Comparison of ENCODE assay signal across 1 cellular context in the genomic region with DNA sequence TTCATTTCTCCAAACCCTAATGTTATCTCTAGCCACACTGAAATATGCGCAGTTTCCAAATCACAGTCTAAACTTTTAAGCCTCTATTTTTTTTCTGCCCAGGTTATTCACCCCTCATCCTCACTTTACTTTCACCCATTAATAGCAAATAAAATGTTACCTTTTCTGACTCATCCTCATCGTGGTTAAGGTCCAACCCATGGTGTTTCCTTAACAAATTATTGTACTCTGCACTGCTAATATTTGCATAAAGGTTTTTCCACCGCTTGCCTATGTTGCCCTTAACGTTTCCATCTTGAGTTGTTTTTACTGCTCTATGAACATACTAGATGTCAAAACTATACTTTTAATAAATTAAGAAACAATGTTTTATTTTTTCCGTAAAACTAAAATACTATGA.
TF ChIP-seq lines count a peak whose summit lies in the region.

No MANE protein-coding gene starts in this region.

TF ChIP-seq in HepG2, 621 proteins besides CTCF, POLR2A, EP300 and RAD21 (continues in another document):
- TF ChIP-seq, protein P1, sequence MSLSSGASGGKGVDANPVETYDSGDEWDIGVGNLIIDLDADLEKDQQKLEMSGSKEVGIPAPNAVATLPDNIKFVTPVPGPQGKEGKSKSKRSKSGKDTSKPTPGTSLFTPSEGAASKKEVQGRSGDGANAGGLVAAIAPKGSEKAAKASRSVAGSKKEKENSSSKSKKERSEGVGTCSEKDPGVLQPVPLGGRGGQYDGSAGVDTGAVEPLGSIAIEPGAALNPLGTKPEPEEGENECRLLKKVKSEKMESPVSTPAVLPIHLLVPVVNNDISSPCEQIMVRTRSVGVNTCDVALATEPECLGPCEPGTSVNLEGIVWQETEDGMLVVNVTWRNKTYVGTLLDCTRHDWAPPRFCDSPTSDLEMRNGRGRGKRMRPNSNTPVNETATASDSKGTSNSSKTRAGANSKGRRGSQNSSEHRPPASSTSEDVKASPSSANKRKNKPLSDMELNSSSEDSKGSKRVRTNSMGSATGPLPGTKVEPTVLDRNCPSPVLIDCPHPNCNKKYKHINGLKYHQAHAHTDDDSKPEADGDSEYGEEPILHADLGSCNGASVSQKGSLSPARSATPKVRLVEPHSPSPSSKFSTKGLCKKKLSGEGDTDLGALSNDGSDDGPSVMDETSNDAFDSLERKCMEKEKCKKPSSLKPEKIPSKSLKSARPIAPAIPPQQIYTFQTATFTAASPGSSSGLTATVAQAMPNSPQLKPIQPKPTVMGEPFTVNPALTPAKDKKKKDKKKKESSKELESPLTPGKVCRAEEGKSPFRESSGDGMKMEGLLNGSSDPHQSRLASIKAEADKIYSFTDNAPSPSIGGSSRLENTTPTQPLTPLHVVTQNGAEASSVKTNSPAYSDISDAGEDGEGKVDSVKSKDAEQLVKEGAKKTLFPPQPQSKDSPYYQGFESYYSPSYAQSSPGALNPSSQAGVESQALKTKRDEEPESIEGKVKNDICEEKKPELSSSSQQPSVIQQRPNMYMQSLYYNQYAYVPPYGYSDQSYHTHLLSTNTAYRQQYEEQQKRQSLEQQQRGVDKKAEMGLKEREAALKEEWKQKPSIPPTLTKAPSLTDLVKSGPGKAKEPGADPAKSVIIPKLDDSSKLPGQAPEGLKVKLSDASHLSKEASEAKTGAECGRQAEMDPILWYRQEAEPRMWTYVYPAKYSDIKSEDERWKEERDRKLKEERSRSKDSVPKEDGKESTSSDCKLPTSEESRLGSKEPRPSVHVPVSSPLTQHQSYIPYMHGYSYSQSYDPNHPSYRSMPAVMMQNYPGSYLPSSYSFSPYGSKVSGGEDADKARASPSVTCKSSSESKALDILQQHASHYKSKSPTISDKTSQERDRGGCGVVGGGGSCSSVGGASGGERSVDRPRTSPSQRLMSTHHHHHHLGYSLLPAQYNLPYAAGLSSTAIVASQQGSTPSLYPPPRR (CRISPR knock-in tag; IDR thresholded peaks at IDR 0.05; ENCODE audit: borderline replicate concordance): peak; percentile 57; the same call in 1 of the 2 replicates
- 0 out of 2 replicates have a peak, but pooled peaks have one; percentile 44 for TF ChIP-seq ZNF816 (CRISPR knock-in tag; IDR thresholded peaks at IDR 0.05; ENCODE audit: borderline replicate concordance)
- TF ChIP-seq CCAR2 (optimal IDR thresholded peaks at IDR 0.05; ENCODE audit: low read depth, low read length): no peak
- TF ChIP-seq FOXK1 (CRISPR knock-in tag; IDR thresholded peaks at IDR 0.05; ENCODE audit: borderline replicate concordance, low read depth): peak; percentile 34; the same call in 1 of the 2 replicates
- TF ChIP-seq ONECUT2 (CRISPR knock-in tag; IDR thresholded peaks at IDR 0.05): peak; percentile 46; the same call in 1 of the 2 replicates
- TF ChIP-seq SCMH1 (CRISPR knock-in tag; IDR thresholded peaks at IDR 0.05; ENCODE audit: borderline replicate concordance): no peak
- TF ChIP-seq NR2F2 (IDR thresholded peaks at IDR 0.05; ENCODE audit: borderline replicate concordance, low read depth): peak; percentile 20; the same call in 1 of the 2 replicates
- TF ChIP-seq KDM3A (CRISPR knock-in tag; IDR thresholded peaks at IDR 0.05; ENCODE audit: low read depth): 0 out of 2 replicates have a peak, but pooled peaks have one; percentile 34
- TF ChIP-seq, protein P2, sequence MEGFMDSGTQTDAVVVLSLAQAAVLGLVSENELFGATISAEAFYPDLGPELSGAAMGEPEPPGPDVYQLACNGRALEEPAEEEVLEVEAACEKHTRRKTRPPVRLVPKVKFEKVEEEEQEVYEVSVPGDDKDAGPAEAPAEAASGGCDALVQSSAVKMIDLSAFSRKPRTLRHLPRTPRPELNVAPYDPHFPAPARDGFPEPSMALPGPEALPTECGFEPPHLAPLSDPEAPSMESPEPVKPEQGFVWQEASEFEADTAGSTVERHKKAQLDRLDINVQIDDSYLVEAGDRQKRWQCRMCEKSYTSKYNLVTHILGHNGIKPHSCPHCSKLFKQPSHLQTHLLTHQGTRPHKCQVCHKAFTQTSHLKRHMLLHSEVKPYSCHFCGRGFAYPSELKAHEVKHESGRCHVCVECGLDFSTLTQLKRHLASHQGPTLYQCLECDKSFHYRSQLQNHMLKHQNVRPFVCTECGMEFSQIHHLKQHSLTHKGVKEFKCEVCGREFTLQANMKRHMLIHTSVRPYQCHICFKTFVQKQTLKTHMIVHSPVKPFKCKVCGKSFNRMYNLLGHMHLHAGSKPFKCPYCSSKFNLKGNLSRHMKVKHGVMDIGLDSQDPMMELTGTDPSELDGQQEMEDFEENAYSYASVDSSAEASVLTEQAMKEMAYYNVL (CRISPR knock-in tag; IDR thresholded peaks at IDR 0.05; ENCODE audit: borderline replicate concordance): 0 out of 2 replicates have a peak, but pooled peaks have one; percentile 48
- peak; percentile 67; the same call in 1 of the 2 replicates for TF ChIP-seq SMAD3 (CRISPR knock-in tag; IDR thresholded peaks at IDR 0.05)
- TF ChIP-seq ZKSCAN8 (CRISPR knock-in tag; IDR thresholded peaks at IDR 0.05; ENCODE audit: borderline replicate concordance): peak; percentile 52; the same call in 1 of the 2 replicates
- peak; percentile 50; the same call in 1 of the 2 replicates for TF ChIP-seq SALL1 (CRISPR knock-in tag; IDR thresholded peaks at IDR 0.05)
- TF ChIP-seq CREB1 (IDR thresholded peaks at IDR 0.05): 0 out of 2 replicates have a peak, but pooled peaks have one; percentile 1
- peak; percentile 51; the same call in 1 of the 2 replicates for TF ChIP-seq CREB1 (CRISPR knock-in tag; IDR thresholded peaks at IDR 0.05)
- TF ChIP-seq, protein P3, sequence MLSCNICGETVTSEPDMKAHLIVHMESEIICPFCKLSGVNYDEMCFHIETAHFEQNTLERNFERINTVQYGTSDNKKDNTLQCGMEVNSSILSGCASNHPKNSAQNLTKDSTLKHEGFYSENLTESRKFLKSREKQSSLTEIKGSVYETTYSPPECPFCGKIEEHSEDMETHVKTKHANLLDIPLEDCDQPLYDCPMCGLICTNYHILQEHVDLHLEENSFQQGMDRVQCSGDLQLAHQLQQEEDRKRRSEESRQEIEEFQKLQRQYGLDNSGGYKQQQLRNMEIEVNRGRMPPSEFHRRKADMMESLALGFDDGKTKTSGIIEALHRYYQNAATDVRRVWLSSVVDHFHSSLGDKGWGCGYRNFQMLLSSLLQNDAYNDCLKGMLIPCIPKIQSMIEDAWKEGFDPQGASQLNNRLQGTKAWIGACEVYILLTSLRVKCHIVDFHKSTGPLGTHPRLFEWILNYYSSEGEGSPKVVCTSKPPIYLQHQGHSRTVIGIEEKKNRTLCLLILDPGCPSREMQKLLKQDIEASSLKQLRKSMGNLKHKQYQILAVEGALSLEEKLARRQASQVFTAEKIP (CRISPR knock-in tag; IDR thresholded peaks at IDR 0.05; ENCODE audit: borderline replicate concordance): no peak
- TF ChIP-seq SMARCE1 (IDR thresholded peaks at IDR 0.05; ENCODE audit: borderline replicate concordance): peak; percentile 87; the same call in 1 of the 2 replicates
- TF ChIP-seq TARDBP (CRISPR knock-in tag; IDR thresholded peaks at IDR 0.05): peak; percentile 29; the same call in 1 of the 2 replicates
- TF ChIP-seq GTF2F1 (IDR thresholded peaks at IDR 0.05; ENCODE audit: low read length): no peak
- TF ChIP-seq ZNF792 (CRISPR knock-in tag; IDR thresholded peaks at IDR 0.05): peak; percentile 25; the same call in 1 of the 2 replicates
- TF ChIP-seq SIX4 (CRISPR knock-in tag; IDR thresholded peaks at IDR 0.05): peak; percentile 36; the same call in 1 of the 2 replicates
- TF ChIP-seq ZNF205 (CRISPR knock-in tag; IDR thresholded peaks at IDR 0.05): 0 out of 2 replicates have a peak, but pooled peaks have one; percentile 45
- peak; percentile 55 for TF ChIP-seq CEBPG (CRISPR knock-in tag; IDR thresholded peaks at IDR 0.05)
- peak; percentile 83 for TF ChIP-seq FOXA1 (IDR thresholded peaks at IDR 0.05)
- peak; percentile 79 for TF ChIP-seq FOXA1 (CRISPR knock-in tag; IDR thresholded peaks at IDR 0.05)
- peak; percentile 77; the same call in 1 of the 2 replicates for TF ChIP-seq SMARCC2 (IDR thresholded peaks at IDR 0.05)
- no peak for TF ChIP-seq ZNF674 (CRISPR knock-in tag; IDR thresholded peaks at IDR 0.05; ENCODE audit: low read depth)
- TF ChIP-seq ELF4 (CRISPR knock-in tag; IDR thresholded peaks at IDR 0.05; ENCODE audit: borderline replicate concordance): no peak
- peak; percentile 78; the same call in 1 of the 2 replicates for TF ChIP-seq JUND (CRISPR knock-in tag; IDR thresholded peaks at IDR 0.05)
- TF ChIP-seq HNF4G (IDR thresholded peaks at IDR 0.05; ENCODE audit: borderline replicate concordance, low read depth, low read length): peak; percentile 76
- no peak for TF ChIP-seq HNF4G (CRISPR knock-in tag; IDR thresholded peaks at IDR 0.05; ENCODE audit: borderline replicate concordance, low read depth)
- peak; percentile 36; the same call in 1 of the 2 replicates for TF ChIP-seq HOXA5 (CRISPR knock-in tag; IDR thresholded peaks at IDR 0.05)
- TF ChIP-seq SAP130 (CRISPR knock-in tag; IDR thresholded peaks at IDR 0.05; ENCODE audit: low read depth): peak; percentile 54
- TF ChIP-seq ZNF614 (CRISPR knock-in tag; IDR thresholded peaks at IDR 0.05; ENCODE audit: borderline replicate concordance): no peak
- TF ChIP-seq, protein P4, sequence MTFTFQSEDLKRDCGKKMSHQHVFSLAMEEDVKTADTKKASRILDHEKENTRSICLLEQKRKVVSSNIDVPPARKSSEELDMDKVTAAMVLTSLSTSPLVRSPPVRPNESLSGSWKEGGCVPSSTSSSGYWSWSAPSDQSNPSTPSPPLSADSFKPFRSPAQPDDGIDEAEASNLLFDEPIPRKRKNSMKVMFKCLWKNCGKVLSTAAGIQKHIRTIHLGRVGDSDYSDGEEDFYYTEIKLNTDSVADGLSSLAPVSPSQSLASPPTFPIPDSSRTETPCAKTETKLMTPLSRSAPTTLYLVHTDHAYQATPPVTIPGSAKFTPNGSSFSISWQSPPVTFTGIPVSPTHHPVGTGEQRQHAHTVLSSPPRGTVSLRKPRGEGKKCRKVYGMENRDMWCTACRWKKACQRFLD (CRISPR knock-in tag; IDR thresholded peaks at IDR 0.05; ENCODE audit: borderline replicate concordance): no peak
- TF ChIP-seq ZNF644 (CRISPR knock-in tag; IDR thresholded peaks at IDR 0.05; ENCODE audit: low read depth): peak; percentile 65
- peak; percentile 55; the same call in 1 of the 2 replicates for TF ChIP-seq ZNF331 (CRISPR knock-in tag; IDR thresholded peaks at IDR 0.05)
- peak; percentile 91 for TF ChIP-seq KDM6A (CRISPR knock-in tag; IDR thresholded peaks at IDR 0.05; ENCODE audit: low read depth)
- peak; percentile 69; the same call in 1 of the 2 replicates for TF ChIP-seq RCOR2 (CRISPR knock-in tag; IDR thresholded peaks at IDR 0.05)
- peak; percentile 95 for TF ChIP-seq PAXIP1 (CRISPR knock-in tag; conservative IDR thresholded peaks at IDR 0.05)
- peak; percentile 53; the same call in 1 of the 2 replicates for TF ChIP-seq ZMYM4 (CRISPR knock-in tag; IDR thresholded peaks at IDR 0.05)
- TF ChIP-seq ZNF143 (CRISPR knock-in tag; IDR thresholded peaks at IDR 0.05): no peak
- TF ChIP-seq, protein P5, sequence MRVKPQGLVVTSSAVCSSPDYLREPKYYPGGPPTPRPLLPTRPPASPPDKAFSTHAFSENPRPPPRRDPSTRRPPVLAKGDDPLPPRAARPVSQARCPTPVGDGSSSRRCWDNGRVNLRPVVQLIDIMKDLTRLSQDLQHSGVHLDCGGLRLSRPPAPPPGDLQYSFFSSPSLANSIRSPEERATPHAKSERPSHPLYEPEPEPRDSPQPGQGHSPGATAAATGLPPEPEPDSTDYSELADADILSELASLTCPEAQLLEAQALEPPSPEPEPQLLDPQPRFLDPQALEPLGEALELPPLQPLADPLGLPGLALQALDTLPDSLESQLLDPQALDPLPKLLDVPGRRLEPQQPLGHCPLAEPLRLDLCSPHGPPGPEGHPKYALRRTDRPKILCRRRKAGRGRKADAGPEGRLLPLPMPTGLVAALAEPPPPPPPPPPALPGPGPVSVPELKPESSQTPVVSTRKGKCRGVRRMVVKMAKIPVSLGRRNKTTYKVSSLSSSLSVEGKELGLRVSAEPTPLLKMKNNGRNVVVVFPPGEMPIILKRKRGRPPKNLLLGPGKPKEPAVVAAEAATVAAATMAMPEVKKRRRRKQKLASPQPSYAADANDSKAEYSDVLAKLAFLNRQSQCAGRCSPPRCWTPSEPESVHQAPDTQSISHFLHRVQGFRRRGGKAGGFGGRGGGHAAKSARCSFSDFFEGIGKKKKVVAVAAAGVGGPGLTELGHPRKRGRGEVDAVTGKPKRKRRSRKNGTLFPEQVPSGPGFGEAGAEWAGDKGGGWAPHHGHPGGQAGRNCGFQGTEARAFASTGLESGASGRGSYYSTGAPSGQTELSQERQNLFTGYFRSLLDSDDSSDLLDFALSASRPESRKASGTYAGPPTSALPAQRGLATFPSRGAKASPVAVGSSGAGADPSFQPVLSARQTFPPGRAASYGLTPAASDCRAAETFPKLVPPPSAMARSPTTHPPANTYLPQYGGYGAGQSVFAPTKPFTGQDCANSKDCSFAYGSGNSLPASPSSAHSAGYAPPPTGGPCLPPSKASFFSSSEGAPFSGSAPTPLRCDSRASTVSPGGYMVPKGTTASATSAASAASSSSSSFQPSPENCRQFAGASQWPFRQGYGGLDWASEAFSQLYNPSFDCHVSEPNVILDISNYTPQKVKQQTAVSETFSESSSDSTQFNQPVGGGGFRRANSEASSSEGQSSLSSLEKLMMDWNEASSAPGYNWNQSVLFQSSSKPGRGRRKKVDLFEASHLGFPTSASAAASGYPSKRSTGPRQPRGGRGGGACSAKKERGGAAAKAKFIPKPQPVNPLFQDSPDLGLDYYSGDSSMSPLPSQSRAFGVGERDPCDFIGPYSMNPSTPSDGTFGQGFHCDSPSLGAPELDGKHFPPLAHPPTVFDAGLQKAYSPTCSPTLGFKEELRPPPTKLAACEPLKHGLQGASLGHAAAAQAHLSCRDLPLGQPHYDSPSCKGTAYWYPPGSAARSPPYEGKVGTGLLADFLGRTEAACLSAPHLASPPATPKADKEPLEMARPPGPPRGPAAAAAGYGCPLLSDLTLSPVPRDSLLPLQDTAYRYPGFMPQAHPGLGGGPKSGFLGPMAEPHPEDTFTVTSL (CRISPR knock-in tag; IDR thresholded peaks at IDR 0.05; ENCODE audit: borderline replicate concordance): peak; percentile 99
